8 cellular contexts compared by ENCODE assay signal in genomic region chr15:75348563-75349350, GRCh38. TPM values are rescaled to one million over a fixed set of nuclear protein-coding genes. Genes with fewer than 3 reads are reported as not detected.
DNase-seq lines count a peak whose midpoint lies in the region; TF ChIP-seq lines count a peak whose summit lies in the region.

No MANE protein-coding gene starts in this region.

- no peaks in the 10 kb centered on the region for H3K9me2 ChIP-seq in Karpas-422 (replicated peaks; ENCODE audit: insufficient read depth, low read length)

- peaks cover 33% of the 10 kb centered on the region for H4K20me1 ChIP-seq in BLaER1
- H4K20me1 ChIP-seq in Karpas-422 (ENCODE audit: insufficient read depth, low read depth, low read length) = 0 out of 2 replicates have a peak, but pooled peaks cover 5% of the 10 kb centered on the region

- TF ChIP-seq POLR2A in uterus (IDR thresholded peaks at IDR 0.05) = no peak

- H3K9ac ChIP-seq in BLaER1 (peak overlapping the region; percentile 82), Karpas-422 (ENCODE audit: low read length) (peak overlapping the region; percentile 71), colonic mucosa (ENCODE audit: low read depth in 2 of 2, low read length in 2 of 2) (peak overlapping the region; percentile 81 to 90)

- H3K27ac ChIP-seq in BLaER1 (peak overlapping the region; percentile 88), Karpas-422 (ENCODE audit: low read length) (no peak overlapping the region), colonic mucosa (no peak overlapping the region), mesodermal cell (ENCODE audit: low read depth, low read length, severe bottlenecking) (no peak overlapping the region), uterus (peak overlapping the region; percentile 66 to 70)

- WGBS in mesodermal cell (ENCODE audit: insufficient coverage in 2 of 2), 2 experiments = 49 to 51% methylated on average over 40 to 46 of the region's 46 CpGs

- no peaks in the 10 kb centered on the region for H3K79me2 ChIP-seq in Karpas-422 (ENCODE audit: low read length)

- H3K4me3 ChIP-seq in BLaER1 (peak overlapping the region; percentile 78), Karpas-422 (ENCODE audit: low read length) (peak overlapping the region; percentile 72; the same call in 1 of the 2 replicates), colonic mucosa (peak overlapping the region; percentile 96), mesodermal cell (ENCODE audit: extremely low read depth, insufficient read depth, low read length, poor library complexity, severe bottlenecking) (peak overlapping the region; percentile 70), uterus (peak overlapping the region; percentile 61 to 91)

- no peak for TF ChIP-seq CTCF in colonic mucosa (IDR thresholded peaks at IDR 0.05)
- no peak for TF ChIP-seq CTCF in uterus (IDR thresholded peaks at IDR 0.05)

- intact Hi-C loops in colonic mucosa (cut with DNase I) (no loop called here), uterus (cut with DNase I; ENCODE audit: low total_unique reads) (no loop called here)

- H3K9me3 ChIP-seq in BLaER1 (peaks cover 16% of the 10 kb centered on the region), Karpas-422 (ENCODE audit: low read length) (no peaks in the 10 kb centered on the region), colonic mucosa (no peaks in the 10 kb centered on the region), mesodermal cell (ENCODE audit: control insufficient read depth, low read length) (no peaks in the 10 kb centered on the region), uterus (no peaks in the 10 kb centered on the region)

- H3K36me3 ChIP-seq in BLaER1 (peaks cover 34% of the 10 kb centered on the region), Karpas-422 (ENCODE audit: insufficient read depth, low read length) (no peaks in the 10 kb centered on the region), colonic mucosa (no peaks in the 10 kb centered on the region), mesodermal cell (ENCODE audit: control insufficient read depth, insufficient read depth, low read length) (peaks cover 6% of the 10 kb centered on the region), uterus (no peaks in the 10 kb centered on the region)

- H3K4me2 ChIP-seq in BLaER1 (peak overlapping the region; percentile 90), Karpas-422 (ENCODE audit: low read depth, low read length, poor library complexity, severe bottlenecking) (peak overlapping the region; percentile 82)

- no peaks in the 10 kb centered on the region for H3K27me3 ChIP-seq in BLaER1
- H3K27me3 ChIP-seq in Karpas-422 (ENCODE audit: low read length) = no peaks in the 10 kb centered on the region
- H3K27me3 ChIP-seq in colonic mucosa = no peaks in the 10 kb centered on the region
- no peaks in the 10 kb centered on the region for H3K27me3 ChIP-seq in uterus

- DNase-seq in Karpas-422 = no peak
- no peak for DNase-seq in colonic mucosa
- no peak for DNase-seq in uterus
- no peak for DNase-seq in DMS79 (lab: John Stamatoyannopoulos, UW)
- no peak for DNase-seq in NCI-H2081 (lab: John Stamatoyannopoulos, UW)
- no peak for DNase-seq in NOMO-1 (lab: John Stamatoyannopoulos, UW; ENCODE audit: unreplicated experiment in 2 of 2)

- H3K4me1 ChIP-seq in BLaER1 (peaks cover 81% of the 10 kb centered on the region), Karpas-422 (ENCODE audit: low read length) (peaks cover 37% of the 10 kb centered on the region), colonic mucosa (peaks cover 5% of the 10 kb centered on the region), mesodermal cell (ENCODE audit: control insufficient read depth, insufficient read depth, low read length, poor library complexity, severe bottlenecking) (peaks cover 4% of the 10 kb centered on the region), uterus (peaks cover 0 to 6% of the 10 kb centered on the region in 2 donors)

- H2AFZ ChIP-seq in Karpas-422 (ENCODE audit: low read length) = no peak overlapping the region

RNA-seq across cellular contexts. Expression of gene NEIL1, which starts 1.9 kb away (rescaled TPM):
- total RNA-seq in Karpas-422 (2014; rRNA removed; shearing (Covaris generic); ENCODE audit: low replicate concordance) = 16.2 and 22.0 TPM in 2 replicates
- 10 to 100 TPM; 34.1 to 39.6 TPM for total RNA-seq in colonic mucosa
- 9.2 TPM for polyA plus RNA-seq in mesodermal cell (2013, experiment 1 of 2)
- polyA plus RNA-seq in mesodermal cell (2013, experiment 2 of 2) = 11.1 TPM
- total RNA-seq in uterus = 100 to 1,000 TPM in 1 of 4 donors, 10 to 100 TPM in 2, 1 to 10 TPM in 1; 6.5 to 155 (median 37.2) TPM

RNA-seq across cellular contexts. Expression of gene COMMD4, which starts 12.9 kb away (rescaled TPM):
- 43.6 and 108 TPM in 2 replicates for total RNA-seq in Karpas-422 (2014; rRNA removed; shearing (Covaris generic); ENCODE audit: low replicate concordance)
- 100 to 1,000 TPM in 1 of 2 donors, 10 to 100 TPM in 1; 69.8 to 127 TPM for total RNA-seq in colonic mucosa
- polyA plus RNA-seq in mesodermal cell (2013, experiment 1 of 2) = 66.9 TPM
- 61.0 TPM for polyA plus RNA-seq in mesodermal cell (2013, experiment 2 of 2)
- total RNA-seq in uterus = 10 to 100 TPM; 29.9 to 53.0 (median 37.9) TPM

RNA-seq across cellular contexts. Expression of gene MAN2C1, which starts 19.6 kb away (rescaled TPM):
- total RNA-seq in Karpas-422 (2014; rRNA removed; shearing (Covaris generic); ENCODE audit: low replicate concordance) = 78.7 and 131 TPM in 2 replicates
- 100 to 1,000 TPM; 115 to 176 TPM for total RNA-seq in colonic mucosa
- 96.7 TPM for polyA plus RNA-seq in mesodermal cell (2013, experiment 1 of 2)
- 81.8 TPM for polyA plus RNA-seq in mesodermal cell (2013, experiment 2 of 2)
- total RNA-seq in uterus = 100 to 1,000 TPM; 154 to 330 (median 180) TPM

Comparison
In these comparisons a context has a peak if more than half of its experiments do, and no peak if none do; other contexts are left out.
1. H3K27ac ChIP-seq: peak in BLaER1 (single experiment) and uterus (2 of 2); none in Karpas-422 (single experiment), colonic mucosa (single experiment) and mesodermal cell (single experiment).
2. Peak in every context shown above with its lines, with median percentiles within 50 percentile points of each other: H3K4me3 ChIP-seq and H3K9ac ChIP-seq.